ENCODE assay signal across 9 cellular contexts in the genomic region with DNA sequence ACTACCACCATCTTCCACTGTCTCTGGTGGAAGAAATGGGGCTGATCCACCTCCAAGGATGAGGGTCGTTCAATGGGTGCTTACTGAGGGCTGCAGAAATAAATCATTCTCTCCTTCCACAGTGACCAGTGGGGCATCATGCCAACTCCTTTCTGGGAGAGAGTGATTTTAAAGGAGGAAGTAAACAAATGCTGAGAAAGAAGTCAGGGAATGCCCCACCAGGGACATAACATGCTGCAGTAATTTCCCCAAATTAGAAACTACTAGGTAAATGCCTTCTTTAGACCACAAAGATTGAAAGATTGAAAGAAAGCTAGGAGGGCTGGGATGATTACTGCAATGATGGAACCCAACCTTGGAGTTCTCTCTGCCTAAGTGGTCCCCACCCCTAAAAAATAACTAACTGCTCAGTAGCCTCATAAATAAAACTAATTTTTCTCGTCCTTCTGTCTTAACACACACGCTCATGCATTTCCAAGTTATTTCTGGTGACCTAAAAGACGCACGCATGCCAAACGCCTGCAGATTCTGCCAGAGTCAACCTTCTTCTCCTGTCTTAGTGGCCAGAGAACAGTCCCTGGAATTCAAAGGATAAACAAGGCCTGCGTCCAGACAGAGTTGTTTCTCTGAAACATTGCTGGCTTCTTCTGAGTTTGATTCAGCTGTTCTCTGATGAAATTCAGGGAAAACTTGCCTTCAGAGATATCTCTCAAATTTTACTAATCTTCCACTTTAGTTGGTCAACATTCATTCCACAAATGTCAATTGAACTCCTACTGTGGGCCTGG.
DNase-seq lines count a peak whose midpoint lies in the region; FAIRE-seq lines count a peak whose summit lies in the region.
"Had no signal": no experiment of that assay in that cellular context is flagged by ENCODE, and none has a peak within 500 bp of the region (broad histone marks: within the 10 kb centered on the region; RNA-seq: fewer than 3 reads in every experiment).

No MANE protein-coding gene starts in this region.

- no peaks in the 10 kb centered on the region for H3K36me3 ChIP-seq in H7 (replicated peaks; ENCODE audit: control insufficient read depth, insufficient read depth, low read length)

- no peak overlapping the region for H3K4me3 ChIP-seq in H7 (ENCODE audit: insufficient read depth, low read depth, low read length)

- FAIRE-seq in GM18507 (lab: Jason Lieb, UNC), result peak; percentile 12

- no peak for DNase-seq in GM18507 (ENCODE audit: extremely low spot score, insufficient read length, low read depth)
- peak; percentile 83 for DNase-seq in astrocyte of the hippocampus (ENCODE audit: low read depth, low spot score)
- peak; percentile 35 for DNase-seq in hepatic stellate cell (ENCODE audit: low spot score)
- DNase-seq in smooth muscle cell of the brain vasculature (ENCODE audit: low read depth, low spot score), result peak; percentile 35
- DNase-seq in SKM-1 treated with dmso at 0.1 percent for 144 hours (lab: John Stamatoyannopoulos, UW; ENCODE audit: unreplicated experiment), result no peak
- no peak for DNase-seq in H7
- DNase-seq in KG1 (lab: John Stamatoyannopoulos, UW), result no peak
- no peak for DNase-seq in A172 (ENCODE audit: low spot score)
- DNase-seq: hippocampal formation had no signal

- no peaks in the 10 kb centered on the region for H3K27me3 ChIP-seq in H7 (ENCODE audit: control insufficient read depth, insufficient read depth, low read length)

Comparison
In these comparisons a context has a peak if more than half of its experiments do, and no peak if none do; other contexts are left out.
1. DNase-seq: peak in astrocyte of the hippocampus (single experiment), hepatic stellate cell (single experiment) and smooth muscle cell of the brain vasculature (single experiment); none in GM18507 (single experiment), SKM-1 treated with dmso at 0.1 percent for 144 hours (single experiment), H7 (single experiment), KG1 (single experiment) and A172 (single experiment).